ENCODE assay signal across 1 cellular context in the genomic region with DNA sequence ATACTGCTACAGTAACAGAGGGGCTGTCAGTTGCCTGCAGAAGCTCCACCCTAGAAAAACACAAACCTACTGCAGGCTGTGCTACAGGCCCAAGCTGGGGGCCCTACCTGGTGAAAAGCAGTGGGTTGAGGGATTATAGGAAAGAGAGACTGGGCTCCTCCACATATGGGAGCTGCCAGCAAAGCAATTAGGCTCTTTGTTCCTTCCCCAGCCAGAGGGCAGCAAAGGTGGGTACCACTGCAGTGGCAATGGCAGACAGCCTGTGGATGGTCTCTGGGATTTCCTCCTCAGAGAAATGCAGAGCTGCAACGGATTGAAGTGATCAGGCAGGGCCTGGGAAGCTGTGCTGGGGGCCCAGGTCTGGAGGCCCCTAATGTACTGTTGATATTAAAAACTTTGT.
TF ChIP-seq lines count a peak whose summit lies in the region.

No MANE protein-coding gene starts in this region.

TF ChIP-seq in HepG2, 621 proteins besides CTCF, POLR2A, EP300 and RAD21:
- 0 out of 2 replicates have a peak, but pooled peaks have one; percentile 18 for TF ChIP-seq ARID2 (CRISPR knock-in tag; IDR thresholded peaks at IDR 0.05; ENCODE audit: borderline replicate concordance)
- TF ChIP-seq HOXA9 (CRISPR knock-in tag; IDR thresholded peaks at IDR 0.05; ENCODE audit: borderline replicate concordance): no peak
